In the genomic region with DNA sequence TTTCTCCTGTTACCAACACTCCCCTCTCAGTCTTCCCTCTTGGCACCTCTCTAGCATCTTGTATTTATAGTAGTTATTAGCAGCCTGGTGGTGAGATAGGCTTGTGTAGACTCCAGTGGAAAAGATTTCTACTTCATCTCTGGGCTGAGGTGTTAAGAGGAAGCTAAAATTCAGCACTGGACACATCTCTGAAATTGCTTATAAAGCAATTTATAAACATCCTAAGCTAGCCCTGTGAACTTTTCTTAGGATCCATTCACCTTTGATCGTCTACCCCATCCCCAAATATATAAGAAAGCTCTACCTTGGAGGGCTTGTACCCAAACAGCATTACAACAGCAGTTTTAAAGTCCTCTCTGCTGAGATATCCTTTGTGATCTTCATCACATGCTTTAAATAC, we compare ENCODE assay signal across 12 cellular contexts. TPM values are rescaled to one million over a fixed set of nuclear protein-coding genes. Genes with fewer than 3 reads are reported as not detected.
DNase-seq lines count a peak whose midpoint lies in the region; ATAC-seq, FAIRE-seq and TF ChIP-seq lines count a peak whose summit lies in the region.
"Had no signal": no experiment of that assay in that cellular context is flagged by ENCODE, and none has a peak within 500 bp of the region (broad histone marks: within the 10 kb centered on the region; RNA-seq: fewer than 3 reads in every experiment).

No MANE protein-coding gene starts in this region.

- peaks cover 16% of the 10 kb centered on the region for H3K79me2 ChIP-seq in HepG2 (ENCODE audit: insufficient read depth, low read length)

- H3K36me3 Mint-ChIP-seq in type B pancreatic cell = peaks cover 8% of the 10 kb centered on the region

- TF ChIP-seq CTCF in HepG2 (CRISPR knock-in tag; IDR thresholded peaks at IDR 0.05) (no peak), right lobe of liver (IDR thresholded peaks at IDR 0.05) (no peak), WI38 (IDR thresholded peaks at IDR 0.05; ENCODE audit: low read depth, low read length) (no peak), type B pancreatic cell (conservative IDR thresholded peaks at IDR 0.05) (no peak)

- H3K27me3 ChIP-seq in HepG2 (ENCODE audit: control insufficient read depth in 1 of 2, insufficient read depth in 2 of 2, low read length in 2 of 2) (no peaks in the 10 kb centered on the region; a peak in 1 of 5 replicates), right lobe of liver (no peaks in the 10 kb centered on the region)
- no peaks in the 10 kb centered on the region for H3K27me3 ChIP-seq in effector memory CD4-positive, alpha-beta T cell (replicated peaks; ENCODE audit: control insufficient read depth, insufficient read depth, low read length, poor library complexity, severe bottlenecking)

- WGBS in HepG2 (ENCODE audit: low lambda C conversion rate) = 16% methylated on average over 1 of the region's 1 CpG
- WGBS in right lobe of liver (ENCODE audit: insufficient coverage, low coverage, low lambda C conversion rate, missing lambda C conversion rate) = 60% methylated on average over 1 of the region's 1 CpG

- no peaks in the 10 kb centered on the region for H3K36me3 ChIP-seq in HepG2 (replicated peaks in 1 of 2; ENCODE audit: control insufficient read depth in 1 of 2, insufficient read depth in 2 of 2, low read length in 2 of 2)
- no peaks in the 10 kb centered on the region for H3K36me3 ChIP-seq in right lobe of liver
- H3K36me3 ChIP-seq in effector memory CD4-positive, alpha-beta T cell (ENCODE audit: control insufficient read depth, insufficient read depth, low read length) = peaks cover 5% of the 10 kb centered on the region

- POLR2A ChIA-PET in HepG2 (lab: Yijun Ruan, JAX) = no interaction called here

- no peak for TF ChIP-seq RAD21 in HepG2 (CRISPR knock-in tag; IDR thresholded peaks at IDR 0.05)

- peak overlapping the region; percentile 85 for H3K4me2 ChIP-seq in HepG2 (ENCODE audit: low read depth, low read length)

- H3K27ac Mint-ChIP-seq in type B pancreatic cell = no peak overlapping the region

- TF ChIP-seq EP300 in HepG2 (IDR thresholded peaks at IDR 0.05; ENCODE audit: low read depth in 2 of 2, low read length in 2 of 2) = no peak
- no peak for TF ChIP-seq EP300 in HepG2 (CRISPR knock-in tag; IDR thresholded peaks at IDR 0.05; ENCODE audit: borderline replicate concordance)

- no peak for FAIRE-seq in HepG2 (lab: Jason Lieb, UNC)
- FAIRE-seq: urothelium cell line had no signal

- H3K27me3 Mint-ChIP-seq in type B pancreatic cell = no peaks in the 10 kb centered on the region

- DNase-seq in HepG2 (ENCODE audit: low spot score) = no peak
- DNase-seq in right lobe of liver = no peak
- DNase-seq in type B pancreatic cell (ENCODE audit: extremely low spot score, unreplicated experiment) = no peak
- no peak for DNase-seq in globus pallidus (ENCODE audit: low spot score)
- no peak for DNase-seq in LoVo (ENCODE audit: low spot score)
- DNase-seq in effector memory CD4-positive, alpha-beta T cell = no peak
- DNase-seq: activated CD4-positive, CD25-positive, alpha-beta regulatory T cell; left cardiac atrium; NCI-H226 had no signal

- peaks cover 18% of the 10 kb centered on the region for H3K4me1 Mint-ChIP-seq in type B pancreatic cell (ENCODE audit: unreplicated experiment)

- CTCF ChIA-PET in HepG2 (lab: Yijun Ruan, JAX; ENCODE audit: low intra/inter-chr PET ratio, low total read pairs) = no interaction called here

- H3K9me3 ChIP-seq in HepG2 (ENCODE audit: low read length) = no peaks in the 10 kb centered on the region
- H3K9me3 ChIP-seq in right lobe of liver = no peaks in the 10 kb centered on the region
- H3K9me3 ChIP-seq in effector memory CD4-positive, alpha-beta T cell (ENCODE audit: control insufficient read depth, low read length) = no peaks in the 10 kb centered on the region

- BruUV-seq in HepG2 (replicated peaks; lab: Mats Ljungman, UMichigan) = TSS peak; percentile 71

- ATAC-seq in HepG2 = no peak
- ATAC-seq in right lobe of liver = no peak

- H3K9me3 Mint-ChIP-seq in type B pancreatic cell = no peaks in the 10 kb centered on the region

- H2AFZ ChIP-seq in HepG2 (ENCODE audit: low read length) = no peak overlapping the region

- in situ Hi-C loops in HepG2 (cut with HindIII; ENCODE audit: extremely low pct_ligation_motif_present, low pct_unique_long_range_greater_than_20kb) = loop anchor here (25.0 kb wide), 1 partner anchor 284 kb away; no protein-coding TSS in a partner anchor

- TF ChIP-seq POLR2A in HepG2 (IDR thresholded peaks at IDR 0.05; ENCODE audit: insufficient read depth in 1 of 2, low read depth in 2 of 2, low read length in 2 of 2) (no peak), right lobe of liver (IDR thresholded peaks at IDR 0.05) (no peak)

- H3K4me1 ChIP-seq in HepG2 (ENCODE audit: insufficient read depth, low read length) (peaks cover 26% of the 10 kb centered on the region), right lobe of liver (peaks cover 0 to 10% (median 0%) of the 10 kb centered on the region in 4 donors)
- H3K4me1 ChIP-seq in effector memory CD4-positive, alpha-beta T cell (ENCODE audit: control insufficient read depth, insufficient read depth, low read length, poor library complexity, severe bottlenecking) = peaks cover 14% of the 10 kb centered on the region

- H3K27ac ChIP-seq in HepG2 (ENCODE audit: extremely low read length, insufficient read depth, low read length) (peak overlapping the region; percentile 85), right lobe of liver (no peak overlapping the region)
- no peak overlapping the region for H3K27ac ChIP-seq in effector memory CD4-positive, alpha-beta T cell (ENCODE audit: insufficient read depth, low read length, poor library complexity, severe bottlenecking)

- H3K9ac ChIP-seq in HepG2 (ENCODE audit: insufficient read depth, low read depth, low read length) = peak overlapping the region; percentile 82

- H3K4me3 Mint-ChIP-seq in type B pancreatic cell = peak overlapping the region; percentile 97

- H4K20me1 ChIP-seq in HepG2 (ENCODE audit: insufficient read depth, low read length) = no peaks in the 10 kb centered on the region

- H3K4me3 ChIP-seq in HepG2 (replicated peaks in 1 of 3; ENCODE audit: insufficient read depth in 1 of 3, low read depth in 2 of 3, low read length in 3 of 3) = peak overlapping the region; percentile 72 to 95 (median 81); a peak in 5 of 6 replicates
- peak overlapping the region in 1 of 3 donors; percentile 89 for H3K4me3 ChIP-seq in right lobe of liver
- H3K4me3 ChIP-seq in WI38 (ENCODE audit: low read depth, low read length) = peak overlapping the region; percentile 83
- H3K4me3 ChIP-seq in iPS-11a (ENCODE audit: low read depth, low read length) = peak overlapping the region; percentile 92
- no peak overlapping the region for H3K4me3 ChIP-seq in effector memory CD4-positive, alpha-beta T cell (ENCODE audit: insufficient read depth, low read depth, low read length, poor library complexity, severe bottlenecking)

- intact Hi-C loops in HepG2 (cut with micrococcal nuclease; ENCODE audit: unreplicated experiment) = loop anchor here (2.0 kb wide), 1 partner anchor 429 kb away; no protein-coding TSS in a partner anchor
- intact Hi-C loops in right lobe of liver (cut with DNase I) = no loop called here

RNA-seq across cellular contexts. Expression of a gene that starts 0.9 kb away (rescaled TPM):
- total RNA-seq in HepG2 (2016; rRNA removed; fragmentation: Illumina TruSeq; extraction: Trizol) (31.5 and 46.5 TPM in 2 replicates), right lobe of liver (1 to 10 TPM; 1.7 to 4.7 (median 3.2) TPM), type B pancreatic cell (ENCODE audit: low replicate concordance) (13.7 and 16.0 TPM in 2 replicates)
- 14.8 and 18.7 TPM in 2 replicates for total RNA-seq in HepG2 (2016; cell fraction: cytosol; rRNA removed; fragmentation: Illumina TruSeq; extraction: Trizol; ENCODE audit: low read depth)
- total RNA-seq in HepG2 (2016; cell fraction: insoluble cytoplasmic fraction; rRNA removed; fragmentation: Illumina TruSeq; extraction: Trizol) = 31.3 and 47.3 TPM in 2 replicates
- total RNA-seq in HepG2 (2016; cell fraction: membrane; rRNA removed; fragmentation: Illumina TruSeq; extraction: Trizol) = 12.9 and 13.7 TPM in 2 replicates
- total RNA-seq in HepG2 (2016; cell fraction: nucleus; rRNA removed; fragmentation: Illumina TruSeq; extraction: Trizol) = 19.0 and 21.0 TPM in 2 replicates
- polyA plus RNA-seq in HepG2 (2011; rRNA removed) = 4.6 and 8.2 TPM in 2 replicates
- polyA plus RNA-seq in HepG2 (2011; cell fraction: cytosol; rRNA removed) = 2.3 and 3.5 TPM in 2 replicates
- 1.2 and 1.6 TPM in 2 replicates for polyA plus RNA-seq in HepG2 (2011; cell fraction: nucleus; rRNA removed)
- polyA plus RNA-seq in HepG2 (2012) = 5.6 and 15.0 TPM in 2 replicates
- polyA plus RNA-seq in HepG2 (2016; cell fraction: cytosol; fragmentation: Illumina TruSeq; extraction: Trizol; ENCODE audit: low read depth) = 11.9 and 16.6 TPM in 2 replicates
- 46.2 and 47.9 TPM in 2 replicates for polyA plus RNA-seq in HepG2 (2016; cell fraction: insoluble cytoplasmic fraction; fragmentation: Illumina TruSeq; extraction: Trizol; ENCODE audit: low read depth)
- polyA plus RNA-seq in HepG2 (2016; cell fraction: membrane; fragmentation: Illumina TruSeq; extraction: Trizol; ENCODE audit: low read depth) = 14.1 and 16.6 TPM in 2 replicates
- polyA plus RNA-seq in HepG2 (2016; cell fraction: nucleus; fragmentation: Illumina TruSeq; extraction: Trizol; ENCODE audit: insufficient read depth, low read depth) = 17.2 and 19.3 TPM in 2 replicates
- 4.0 and 7.4 TPM in 2 replicates for polyA minus RNA-seq in HepG2 (2011; rRNA and poly(A)+ RNA removed; ENCODE audit: low replicate concordance)
- 2.3 and 3.3 TPM in 2 replicates for polyA minus RNA-seq in HepG2 (2011; cell fraction: cytosol; rRNA and poly(A)+ RNA removed)
- polyA minus RNA-seq in HepG2 (2011; cell fraction: nucleus; rRNA and poly(A)+ RNA removed) = 9.8 and 12.6 TPM in 2 replicates

RNA-seq across cellular contexts. Expression of a gene that starts 2.1 kb away (rescaled TPM):
- 31.2 and 33.6 TPM in 2 replicates for total RNA-seq in HepG2 (2016; rRNA removed; fragmentation: Illumina TruSeq; extraction: Trizol)
- total RNA-seq in HepG2 (2016; cell fraction: cytosol; rRNA removed; fragmentation: Illumina TruSeq; extraction: Trizol; ENCODE audit: low read depth) = 11.5 and 12.2 TPM in 2 replicates
- total RNA-seq in HepG2 (2016; cell fraction: insoluble cytoplasmic fraction; rRNA removed; fragmentation: Illumina TruSeq; extraction: Trizol) = 31.8 and 36.0 TPM in 2 replicates
- total RNA-seq in HepG2 (2016; cell fraction: membrane; rRNA removed; fragmentation: Illumina TruSeq; extraction: Trizol) = 18.3 and 22.5 TPM in 2 replicates
- total RNA-seq in HepG2 (2016; cell fraction: nucleus; rRNA removed; fragmentation: Illumina TruSeq; extraction: Trizol) = 26.6 and 30.6 TPM in 2 replicates
- polyA plus RNA-seq in HepG2 (2011; rRNA removed) = 13.6 and 16.4 TPM in 2 replicates
- polyA plus RNA-seq in HepG2 (2011; cell fraction: cytosol; rRNA removed) = 13.0 and 13.1 TPM in 2 replicates
- 12.2 and 16.4 TPM in 2 replicates for polyA plus RNA-seq in HepG2 (2011; cell fraction: nucleus; rRNA removed)
- 10.0 and 12.9 TPM in 2 replicates for polyA plus RNA-seq in HepG2 (2012)
- polyA plus RNA-seq in HepG2 (2016; cell fraction: cytosol; fragmentation: Illumina TruSeq; extraction: Trizol; ENCODE audit: low read depth) = 4.6 and 7.3 TPM in 2 replicates
- polyA plus RNA-seq in HepG2 (2016; cell fraction: insoluble cytoplasmic fraction; fragmentation: Illumina TruSeq; extraction: Trizol; ENCODE audit: low read depth) = 29.7 and 30.3 TPM in 2 replicates
- polyA plus RNA-seq in HepG2 (2016; cell fraction: membrane; fragmentation: Illumina TruSeq; extraction: Trizol; ENCODE audit: low read depth) = 12.8 and 13.0 TPM in 2 replicates
- 20.5 and 23.6 TPM in 2 replicates for polyA plus RNA-seq in HepG2 (2016; cell fraction: nucleus; fragmentation: Illumina TruSeq; extraction: Trizol; ENCODE audit: insufficient read depth, low read depth)
- 16.8 and 72.0 TPM in 2 replicates for polyA minus RNA-seq in HepG2 (2011; rRNA and poly(A)+ RNA removed; ENCODE audit: low replicate concordance)
- polyA minus RNA-seq in HepG2 (2011; cell fraction: cytosol; rRNA and poly(A)+ RNA removed) = 12.2 and 16.0 TPM in 2 replicates
- polyA minus RNA-seq in HepG2 (2011; cell fraction: nucleus; rRNA and poly(A)+ RNA removed) = 34.9 and 39.3 TPM in 2 replicates
- 1 to 10 TPM; 4.9 to 7.1 (median 6.6) TPM for total RNA-seq in right lobe of liver
- total RNA-seq in type B pancreatic cell (ENCODE audit: low replicate concordance) = 30.1 and 38.4 TPM in 2 replicates
